Comparison of ENCODE assay signal across 10 cellular contexts in the genomic region with DNA sequence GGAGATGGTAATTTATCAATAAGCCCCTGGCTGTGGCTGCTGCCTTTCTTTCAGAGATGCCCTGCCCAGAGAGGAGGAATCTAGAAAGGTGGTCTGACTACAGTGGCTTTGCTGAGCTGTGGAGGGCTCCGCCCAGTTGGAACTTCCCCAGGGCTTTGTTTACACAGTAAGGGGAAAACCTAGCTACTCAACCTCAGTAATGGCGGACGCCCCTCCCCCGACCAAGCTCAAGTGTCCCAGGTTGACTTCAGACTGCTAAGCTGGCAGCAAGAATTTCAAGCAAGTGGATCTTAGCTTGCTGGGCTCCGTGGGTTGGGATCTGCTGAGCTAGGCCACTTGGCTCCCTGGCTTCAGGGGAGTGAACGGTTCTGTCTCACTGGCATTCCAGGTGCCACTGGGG.
A peak's percentile ranks its signal among the peaks of the same experiment; 100 is the strongest.
DNase-seq lines count a peak whose midpoint lies in the region; ATAC-seq, FAIRE-seq and TF ChIP-seq lines count a peak whose summit lies in the region.
"Had no signal": no experiment of that assay in that cellular context is flagged by ENCODE, and none has a peak within 500 bp of the region (broad histone marks: within the 10 kb centered on the region; RNA-seq: fewer than 3 reads in every experiment).

No MANE protein-coding gene starts in this region.

- no peak for FAIRE-seq in H54 (lab: Jason Lieb, UNC)

- H3K36me3 ChIP-seq in mucosa of descending colon (ENCODE audit: low read depth): no peaks in the 10 kb centered on the region

- no peaks in the 10 kb centered on the region for H3K9me3 ChIP-seq in mucosa of descending colon

- H3K4me3 ChIP-seq in GM12865 (ENCODE audit: low read depth, low read length) (no peak overlapping the region), mucosa of descending colon (no peak overlapping the region)

- TF ChIP-seq POLR2A in H54 (IDR thresholded peaks at IDR 0.05; ENCODE audit: low read depth, low read length): no peak

- DNase-seq in GM12865 (ENCODE audit: low read depth) (peak; percentile 82), glomerular visceral epithelial cell (ENCODE audit: extremely low spot score) (peak; percentile 2), mucosa of descending colon (no peak), NCI-H1048 (lab: John Stamatoyannopoulos, UW) (no peak), H54 (ENCODE audit: insufficient read length, low spot score) (no peak), cortex of kidney (lab: John Stamatoyannopoulos, UW) (no peak)
- DNase-seq: anterior cingulate cortex, foreskin melanocyte had no signal

- peak; percentile 63 for ATAC-seq in GM19395 (IDR thresholded peaks at IDR 0.05; ENCODE audit: unreplicated experiment)
- ATAC-seq in HG03565 (IDR thresholded peaks at IDR 0.05; ENCODE audit: unreplicated experiment): peak; percentile 87
- ATAC-seq in mucosa of descending colon: no peak

- no peak for TF ChIP-seq CTCF in GM12865 (IDR thresholded peaks at IDR 0.05; ENCODE audit: insufficient read depth, low read depth, low read length, missing control alignments)
- no peak for TF ChIP-seq CTCF in mucosa of descending colon (IDR thresholded peaks at IDR 0.05)

- intact Hi-C loops in mucosa of descending colon (cut with DNase I, micrococcal nuclease): no loop called here

- H3K4me1 ChIP-seq in mucosa of descending colon (ENCODE audit: low read depth): no peaks in the 10 kb centered on the region

Comparison
In these comparisons a context has a peak if more than half of its experiments do, and no peak if none do; other contexts are left out.
1. DNase-seq: peak in GM12865 (single experiment) and glomerular visceral epithelial cell (single experiment); none in mucosa of descending colon (0 of 3), NCI-H1048 (single experiment), H54 (single experiment) and cortex of kidney (single experiment).